Comparison of ENCODE assay signal across 1 cellular context in the genomic region with DNA sequence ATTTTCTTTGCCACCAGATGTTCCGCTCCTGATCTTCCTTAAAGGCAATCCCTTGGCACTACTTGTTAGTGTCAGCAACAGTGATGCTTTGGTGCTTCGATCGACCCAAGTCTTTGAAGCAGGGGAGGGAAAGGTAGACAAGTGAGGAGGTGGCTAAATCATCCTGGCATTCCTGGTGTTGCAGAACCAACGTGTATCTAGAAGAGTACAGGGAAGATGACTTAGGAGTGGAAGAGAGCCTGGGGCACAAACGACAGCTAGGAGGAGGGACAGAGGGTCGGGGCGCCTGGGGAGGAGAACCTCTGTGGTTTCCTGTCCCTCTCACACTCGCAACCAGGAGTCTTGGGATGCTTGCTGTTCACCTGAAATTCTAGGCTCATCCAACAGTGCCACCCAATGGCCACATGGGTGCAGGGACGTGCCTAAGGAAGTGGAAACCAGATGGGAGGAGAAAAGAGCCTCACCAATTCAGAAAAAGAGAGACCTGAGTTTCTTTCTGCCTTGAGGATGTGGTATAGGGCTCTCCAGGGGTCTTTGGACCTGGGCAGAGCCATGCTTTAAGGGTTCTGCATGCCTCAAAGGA.
TF ChIP-seq lines count a peak whose summit lies in the region.

No MANE protein-coding gene starts in this region.

TF ChIP-seq in GM23338, 12 proteins besides CTCF, POLR2A, EP300 and RAD21 (continued from another document):
- TF ChIP-seq, protein P1, sequence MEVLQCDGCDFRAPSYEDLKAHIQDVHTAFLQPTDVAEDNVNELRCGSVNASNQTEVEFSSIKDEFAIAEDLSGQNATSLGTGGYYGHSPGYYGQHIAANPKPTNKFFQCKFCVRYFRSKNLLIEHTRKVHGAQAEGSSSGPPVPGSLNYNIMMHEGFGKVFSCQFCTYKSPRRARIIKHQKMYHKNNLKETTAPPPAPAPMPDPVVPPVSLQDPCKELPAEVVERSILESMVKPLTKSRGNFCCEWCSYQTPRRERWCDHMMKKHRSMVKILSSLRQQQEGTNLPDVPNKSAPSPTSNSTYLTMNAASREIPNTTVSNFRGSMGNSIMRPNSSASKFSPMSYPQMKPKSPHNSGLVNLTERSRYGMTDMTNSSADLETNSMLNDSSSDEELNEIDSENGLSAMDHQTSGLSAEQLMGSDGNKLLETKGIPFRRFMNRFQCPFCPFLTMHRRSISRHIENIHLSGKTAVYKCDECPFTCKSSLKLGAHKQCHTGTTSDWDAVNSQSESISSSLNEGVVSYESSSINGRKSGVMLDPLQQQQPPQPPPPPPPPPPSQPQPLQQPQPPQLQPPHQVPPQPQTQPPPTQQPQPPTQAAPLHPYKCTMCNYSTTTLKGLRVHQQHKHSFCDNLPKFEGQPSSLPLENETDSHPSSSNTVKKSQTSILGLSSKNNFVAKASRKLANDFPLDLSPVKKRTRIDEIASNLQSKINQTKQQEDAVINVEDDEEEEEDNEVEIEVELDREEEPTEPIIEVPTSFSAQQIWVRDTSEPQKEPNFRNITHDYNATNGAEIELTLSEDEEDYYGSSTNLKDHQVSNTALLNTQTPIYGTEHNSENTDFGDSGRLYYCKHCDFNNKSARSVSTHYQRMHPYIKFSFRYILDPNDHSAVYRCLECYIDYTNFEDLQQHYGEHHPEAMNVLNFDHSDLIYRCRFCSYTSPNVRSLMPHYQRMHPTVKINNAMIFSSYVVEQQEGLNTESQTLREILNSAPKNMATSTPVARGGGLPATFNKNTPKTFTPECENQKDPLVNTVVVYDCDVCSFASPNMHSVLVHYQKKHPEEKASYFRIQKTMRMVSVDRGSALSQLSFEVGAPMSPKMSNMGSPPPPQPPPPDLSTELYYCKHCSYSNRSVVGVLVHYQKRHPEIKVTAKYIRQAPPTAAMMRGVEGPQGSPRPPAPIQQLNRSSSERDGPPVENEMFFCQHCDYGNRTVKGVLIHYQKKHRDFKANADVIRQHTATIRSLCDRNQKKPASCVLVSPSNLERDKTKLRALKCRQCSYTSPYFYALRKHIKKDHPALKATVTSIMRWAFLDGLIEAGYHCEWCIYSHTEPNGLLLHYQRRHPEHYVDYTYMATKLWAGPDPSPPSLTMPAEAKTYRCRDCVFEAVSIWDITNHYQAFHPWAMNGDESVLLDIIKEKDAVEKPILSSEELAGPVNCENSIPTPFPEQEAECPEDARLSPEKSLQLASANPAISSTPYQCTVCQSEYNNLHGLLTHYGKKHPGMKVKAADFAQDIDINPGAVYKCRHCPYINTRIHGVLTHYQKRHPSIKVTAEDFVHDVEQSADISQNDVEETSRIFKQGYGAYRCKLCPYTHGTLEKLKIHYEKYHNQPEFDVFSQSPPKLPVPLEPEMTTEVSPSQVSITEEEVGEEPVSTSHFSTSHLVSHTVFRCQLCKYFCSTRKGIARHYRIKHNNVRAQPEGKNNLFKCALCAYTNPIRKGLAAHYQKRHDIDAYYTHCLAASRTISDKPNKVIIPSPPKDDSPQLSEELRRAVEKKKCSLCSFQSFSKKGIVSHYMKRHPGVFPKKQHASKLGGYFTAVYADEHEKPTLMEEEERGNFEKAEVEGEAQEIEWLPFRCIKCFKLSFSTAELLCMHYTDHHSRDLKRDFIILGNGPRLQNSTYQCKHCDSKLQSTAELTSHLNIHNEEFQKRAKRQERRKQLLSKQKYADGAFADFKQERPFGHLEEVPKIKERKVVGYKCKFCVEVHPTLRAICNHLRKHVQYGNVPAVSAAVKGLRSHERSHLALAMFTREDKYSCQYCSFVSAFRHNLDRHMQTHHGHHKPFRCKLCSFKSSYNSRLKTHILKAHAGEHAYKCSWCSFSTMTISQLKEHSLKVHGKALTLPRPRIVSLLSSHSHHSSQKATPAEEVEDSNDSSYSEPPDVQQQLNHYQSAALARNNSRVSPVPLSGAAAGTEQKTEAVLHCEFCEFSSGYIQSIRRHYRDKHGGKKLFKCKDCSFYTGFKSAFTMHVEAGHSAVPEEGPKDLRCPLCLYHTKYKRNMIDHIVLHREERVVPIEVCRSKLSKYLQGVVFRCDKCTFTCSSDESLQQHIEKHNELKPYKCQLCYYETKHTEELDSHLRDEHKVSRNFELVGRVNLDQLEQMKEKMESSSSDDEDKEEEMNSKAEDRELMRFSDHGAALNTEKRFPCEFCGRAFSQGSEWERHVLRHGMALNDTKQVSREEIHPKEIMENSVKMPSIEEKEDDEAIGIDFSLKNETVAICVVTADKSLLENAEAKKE (CRISPR knock-in tag; IDR thresholded peaks at IDR 0.05) = no peak
- TF ChIP-seq POLR2AphosphoS5 (IDR thresholded peaks at IDR 0.05; ENCODE audit: low read depth) (no peak), ZNF331 (CRISPR knock-in tag; IDR thresholded peaks at IDR 0.05; ENCODE audit: low read depth) (no peak), NANOG (IDR thresholded peaks at IDR 0.05; ENCODE audit: borderline replicate concordance) (no peak), ZNF114 (CRISPR knock-in tag; IDR thresholded peaks at IDR 0.05) (no peak), EZH2phosphoT487 (IDR thresholded peaks at IDR 0.05; ENCODE audit: unreplicated experiment) (no peak), JUNB (IDR thresholded peaks at IDR 0.05; ENCODE audit: unreplicated experiment) (no peak), EZH2 (IDR thresholded peaks at IDR 0.05; ENCODE audit: low read depth, unreplicated experiment) (no peak)
- TF ChIP-seq, protein P2, sequence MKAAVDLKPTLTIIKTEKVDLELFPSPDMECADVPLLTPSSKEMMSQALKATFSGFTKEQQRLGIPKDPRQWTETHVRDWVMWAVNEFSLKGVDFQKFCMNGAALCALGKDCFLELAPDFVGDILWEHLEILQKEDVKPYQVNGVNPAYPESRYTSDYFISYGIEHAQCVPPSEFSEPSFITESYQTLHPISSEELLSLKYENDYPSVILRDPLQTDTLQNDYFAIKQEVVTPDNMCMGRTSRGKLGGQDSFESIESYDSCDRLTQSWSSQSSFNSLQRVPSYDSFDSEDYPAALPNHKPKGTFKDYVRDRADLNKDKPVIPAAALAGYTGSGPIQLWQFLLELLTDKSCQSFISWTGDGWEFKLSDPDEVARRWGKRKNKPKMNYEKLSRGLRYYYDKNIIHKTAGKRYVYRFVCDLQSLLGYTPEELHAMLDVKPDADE (IDR thresholded peaks at IDR 0.05) = no peak
TF ChIP-seq in GM23338: peak in this region for 0.
